15 cellular contexts compared by ENCODE assay signal in genomic region chr1:70299472-70299871, GRCh38. TPM values are rescaled to one million over a fixed set of nuclear protein-coding genes. Genes with fewer than 3 reads are reported as not detected.
DNase-seq lines count a peak whose midpoint lies in the region; ATAC-seq and TF ChIP-seq lines count a peak whose summit lies in the region.
"Had no signal": no experiment of that assay in that cellular context is flagged by ENCODE, and none has a peak within 500 bp of the region (broad histone marks: within the 10 kb centered on the region; RNA-seq: fewer than 3 reads in every experiment).

No MANE protein-coding gene starts in this region.

- H3K36me3 Mint-ChIP-seq in activated naive CD4-positive, alpha-beta T cell treated with anti-CD3 and anti-CD28 coated beads, Interleukin-2, amount 50 U/mL, for 24 hours, result peaks cover 20% of the 10 kb centered on the region
- peaks cover 14% of the 10 kb centered on the region for H3K36me3 Mint-ChIP-seq in endothelial cell (ENCODE audit: low read depth, unreplicated experiment)
- H3K36me3 Mint-ChIP-seq in stimulated activated memory B cell treated with anti-CD40 and anti-IgM and Interleukin-4, amounts not matched to agents 10 μg/mL and 1 μg/mL and 100 μg/mL, for 72 hours, result peaks cover 36% of the 10 kb centered on the region

- H3K27me3 Mint-ChIP-seq in activated naive CD4-positive, alpha-beta T cell treated with anti-CD3 and anti-CD28 coated beads, Interleukin-2, amount 50 U/mL, for 24 hours, result no peaks in the 10 kb centered on the region
- no peaks in the 10 kb centered on the region for H3K27me3 Mint-ChIP-seq in endothelial cell (ENCODE audit: unreplicated experiment)
- no peaks in the 10 kb centered on the region for H3K27me3 Mint-ChIP-seq in stimulated activated memory B cell treated with anti-CD40 and anti-IgM and Interleukin-4, amounts not matched to agents 10 μg/mL and 1 μg/mL and 100 μg/mL, for 72 hours
- H3K27me3 Mint-ChIP-seq: B cell; CD4-positive, alpha-beta memory T cell had no signal

- peaks cover 13% of the 10 kb centered on the region for H3K4me1 Mint-ChIP-seq in activated naive CD4-positive, alpha-beta T cell treated with anti-CD3 and anti-CD28 coated beads, Interleukin-2, amount 50 U/mL, for 24 hours
- peaks cover 26% of the 10 kb centered on the region for H3K4me1 Mint-ChIP-seq in endothelial cell (ENCODE audit: unreplicated experiment)
- H3K4me1 Mint-ChIP-seq in stimulated activated memory B cell treated with anti-CD40 and anti-IgM and Interleukin-4, amounts not matched to agents 10 μg/mL and 1 μg/mL and 100 μg/mL, for 72 hours, result peaks cover 6% of the 10 kb centered on the region

- no peak for TF ChIP-seq CTCF in HEK293 (tag by site-specific recombination; IDR thresholded peaks at IDR 0.05)
- TF ChIP-seq CTCF in endothelial cell (IDR thresholded peaks at IDR 0.05; ENCODE audit: unreplicated experiment), result no peak
- no peak for TF ChIP-seq CTCF in upper lobe of left lung (IDR thresholded peaks at IDR 0.05)

- ATAC-seq in stimulated activated memory B cell treated with anti-CD40 and anti-IgM and Interleukin-4, amounts not matched to agents 10 μg/mL and 1 μg/mL and 100 μg/mL, for 72 hours, result no peak
- no peak for ATAC-seq in upper lobe of left lung (ENCODE audit: low FRiP score in 2 of 2)

- peak overlapping the region; percentile 31 for H3K27ac Mint-ChIP-seq in activated naive CD4-positive, alpha-beta T cell treated with anti-CD3 and anti-CD28 coated beads, Interleukin-2, amount 50 U/mL, for 24 hours
- peak overlapping the region; percentile 18 for H3K27ac Mint-ChIP-seq in endothelial cell (ENCODE audit: unreplicated experiment)
- peak overlapping the region; percentile 0 for H3K27ac Mint-ChIP-seq in stimulated activated memory B cell treated with anti-CD40 and anti-IgM and Interleukin-4, amounts not matched to agents 10 μg/mL and 1 μg/mL and 100 μg/mL, for 72 hours
- H3K27ac Mint-ChIP-seq: B cell had no signal

- POLR2A ChIA-PET in HEK293 (lab: Yijun Ruan, JAX), result no interaction called here

- H3K4me3 ChIP-seq in HEK293 (ENCODE audit: low read depth, low read length) (no peak overlapping the region), upper lobe of left lung (no peak overlapping the region)

- no peaks in the 10 kb centered on the region for H3K4me1 ChIP-seq in HEK293 (ENCODE audit: control insufficient read depth, insufficient read depth, low read length)
- no peaks in the 10 kb centered on the region for H3K4me1 ChIP-seq in upper lobe of left lung

- no peaks in the 10 kb centered on the region for H3K27me3 ChIP-seq in upper lobe of left lung

- H3K27ac ChIP-seq in HEK293 (ENCODE audit: extremely low read depth, low read depth, low read length) (no peak overlapping the region), upper lobe of left lung (no peak overlapping the region)

- no peak for DNase-seq in activated naive CD4-positive, alpha-beta T cell treated with anti-CD3 and anti-CD28 coated beads, Interleukin-2, amount 50 U/mL, for 16 hours
- DNase-seq in endothelial cell (ENCODE audit: low spot score) (no peak), upper lobe of left lung (no peak)
- DNase-seq in effector CD4-positive, alpha-beta T cell, result no peak
- DNase-seq: C1 segment of cervical spinal cord; CD4-positive, alpha-beta memory T cell; DMS153; DMS79 treated with DMSO at 0.1 percent for 48 hours; EL; HCEC 1CT; IMR-90 had no signal

- no peak for TF ChIP-seq EP300 in upper lobe of left lung (IDR thresholded peaks at IDR 0.05)

- H3K36me3 ChIP-seq in HEK293 (ENCODE audit: control insufficient read depth in 2 of 2, insufficient read depth in 1 of 2, low read length in 2 of 2) (peaks cover 6 to 35% of the 10 kb centered on the region in 2 experiments), upper lobe of left lung (peaks cover 5 to 52% (median 13%) of the 10 kb centered on the region in 4 donors)

- no peaks in the 10 kb centered on the region for H3K9me3 Mint-ChIP-seq in activated naive CD4-positive, alpha-beta T cell treated with anti-CD3 and anti-CD28 coated beads, Interleukin-2, amount 50 U/mL, for 24 hours
- H3K9me3 Mint-ChIP-seq in endothelial cell (ENCODE audit: unreplicated experiment), result no peaks in the 10 kb centered on the region
- no peaks in the 10 kb centered on the region for H3K9me3 Mint-ChIP-seq in stimulated activated memory B cell treated with anti-CD40 and anti-IgM and Interleukin-4, amounts not matched to agents 10 μg/mL and 1 μg/mL and 100 μg/mL, for 72 hours
- H3K9me3 Mint-ChIP-seq: CD4-positive, alpha-beta memory T cell had no signal

- no peak for TF ChIP-seq POLR2A in upper lobe of left lung (IDR thresholded peaks at IDR 0.05)

- CTCF ChIA-PET in HEK293 (lab: Yijun Ruan, JAX), result no interaction called here

- H3K9me3 ChIP-seq in HEK293 (ENCODE audit: control insufficient read depth, insufficient read depth, low read depth, low read length), result no peaks in the 10 kb centered on the region
- H3K9me3 ChIP-seq in upper lobe of left lung, result no peaks in the 10 kb centered on the region

- H3K4me3 Mint-ChIP-seq in activated naive CD4-positive, alpha-beta T cell treated with anti-CD3 and anti-CD28 coated beads, Interleukin-2, amount 50 U/mL, for 24 hours, result no peak overlapping the region
- H3K4me3 Mint-ChIP-seq in endothelial cell (ENCODE audit: unreplicated experiment), result no peak overlapping the region
- no peak overlapping the region for H3K4me3 Mint-ChIP-seq in stimulated activated memory B cell treated with anti-CD40 and anti-IgM and Interleukin-4, amounts not matched to agents 10 μg/mL and 1 μg/mL and 100 μg/mL, for 72 hours
- H3K4me3 Mint-ChIP-seq: B cell; CD4-positive, alpha-beta memory T cell had no signal

TF ChIP-seq in HEK293, 187 proteins besides CTCF, POLR2A, EP300 and RAD21:
- TF ChIP-seq, protein P1, sequence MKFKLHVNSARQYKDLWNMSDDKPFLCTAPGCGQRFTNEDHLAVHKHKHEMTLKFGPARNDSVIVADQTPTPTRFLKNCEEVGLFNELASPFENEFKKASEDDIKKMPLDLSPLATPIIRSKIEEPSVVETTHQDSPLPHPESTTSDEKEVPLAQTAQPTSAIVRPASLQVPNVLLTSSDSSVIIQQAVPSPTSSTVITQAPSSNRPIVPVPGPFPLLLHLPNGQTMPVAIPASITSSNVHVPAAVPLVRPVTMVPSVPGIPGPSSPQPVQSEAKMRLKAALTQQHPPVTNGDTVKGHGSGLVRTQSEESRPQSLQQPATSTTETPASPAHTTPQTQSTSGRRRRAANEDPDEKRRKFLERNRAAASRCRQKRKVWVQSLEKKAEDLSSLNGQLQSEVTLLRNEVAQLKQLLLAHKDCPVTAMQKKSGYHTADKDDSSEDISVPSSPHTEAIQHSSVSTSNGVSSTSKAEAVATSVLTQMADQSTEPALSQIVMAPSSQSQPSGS (tag by site-specific recombination; IDR thresholded peaks at IDR 0.05; ENCODE audit: low read depth), result peak; percentile 52; the same call in 1 of the 2 replicates
- no peak for TF ChIP-seq ZNF571 (tag by site-specific recombination; IDR thresholded peaks at IDR 0.05)

RNA-seq across cellular contexts. Expression of gene ANKRD13C, which starts 55.0 kb away (rescaled TPM):
- 20.9 TPM for total RNA-seq in endothelial cell (ENCODE audit: unreplicated experiment)
- 10 to 100 TPM; 13.0 to 37.4 (median 20.6) TPM for total RNA-seq in upper lobe of left lung
